Comparison of ENCODE assay signal across 14 cellular contexts in the genomic region with DNA sequence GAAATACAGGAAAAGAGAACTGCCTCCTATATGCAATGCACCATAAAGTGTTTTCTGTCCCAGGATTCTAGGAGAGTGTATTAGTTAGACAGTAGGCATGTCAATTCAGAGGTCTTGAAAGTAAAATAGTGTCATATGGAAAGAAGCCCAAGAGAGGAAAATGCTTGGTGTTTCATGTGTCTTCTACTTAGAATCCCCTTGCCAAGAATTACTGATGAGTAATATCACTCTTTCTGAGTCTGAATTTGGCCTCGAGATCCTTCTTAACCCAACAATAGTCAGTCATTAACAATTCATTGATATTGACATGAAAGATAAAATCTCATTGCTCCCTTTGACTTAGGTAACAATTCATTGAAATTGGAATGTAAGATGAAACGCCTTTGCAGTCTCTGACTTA.
"Had no signal": no experiment of that assay in that cellular context is flagged by ENCODE, and none has a peak within 500 bp of the region (broad histone marks: within the 10 kb centered on the region; RNA-seq: fewer than 3 reads in every experiment).

No MANE protein-coding gene starts in this region.

- H3K4me1 Mint-ChIP-seq: activated B cell treated with CpG ODN at 0.5 μM for 24 hours; activated naive CD4-positive, alpha-beta T cell treated with anti-CD3 and anti-CD28 coated beads, Interleukin-2, amount 10 ng/mL, durations not matched to agents 7 days and 5 days had no signal

- H3K27me3 ChIP-seq: adrenal gland, gastrocnemius medialis, heart left ventricle, right lobe of liver, spleen had no signal

- H3K4me1 ChIP-seq: adrenal gland, gastrocnemius medialis, lower lobe of right lung, prostate gland, right lobe of liver, spleen had no signal

- H3K36me3 Mint-ChIP-seq: activated naive CD4-positive, alpha-beta T cell treated with anti-CD3 and anti-CD28 coated beads, Interleukin-2, amount 10 ng/mL, durations not matched to agents 7 days and 5 days had no signal

- H3K9me3 Mint-ChIP-seq: activated naive CD4-positive, alpha-beta T cell treated with anti-CD3 and anti-CD28 coated beads, Interleukin-2, amount 10 ng/mL, durations not matched to agents 7 days and 5 days had no signal

- H3K27me3 Mint-ChIP-seq: activated B cell treated with CpG ODN at 0.5 μM for 24 hours; activated CD4-positive, alpha-beta T cell treated with anti-CD3 and anti-CD28 coated beads, Interleukin-2, amount 10 ng/mL, durations not matched to agents 7 days and 5 days; activated naive CD4-positive, alpha-beta T cell treated with anti-CD3 and anti-CD28 coated beads, Interleukin-2, amount 10 ng/mL, durations not matched to agents 7 days and 5 days had no signal

- H3K4me3 Mint-ChIP-seq: activated B cell treated with CpG ODN at 0.5 μM for 24 hours; activated CD4-positive, alpha-beta T cell treated with anti-CD3 and anti-CD28 coated beads, Interleukin-2, amount 10 ng/mL, durations not matched to agents 7 days and 5 days; activated naive CD4-positive, alpha-beta T cell treated with anti-CD3 and anti-CD28 coated beads, Interleukin-2, amount 10 ng/mL, durations not matched to agents 7 days and 5 days had no signal

- H3K27ac Mint-ChIP-seq: activated B cell treated with CpG ODN at 0.5 μM for 24 hours; activated CD4-positive, alpha-beta T cell treated with anti-CD3 and anti-CD28 coated beads, Interleukin-2, amount 10 ng/mL, durations not matched to agents 7 days and 5 days; activated naive CD4-positive, alpha-beta T cell treated with anti-CD3 and anti-CD28 coated beads, Interleukin-2, amount 10 ng/mL, durations not matched to agents 7 days and 5 days had no signal

- ATAC-seq: esophagus mucosa, gastrocnemius medialis, heart left ventricle, left colon, lower lobe of right lung, right lobe of liver had no signal

- H3K36me3 ChIP-seq: adrenal gland, gastrocnemius medialis, heart left ventricle, lower lobe of right lung, prostate gland, right lobe of liver, spleen had no signal

- H3K4me3 ChIP-seq: adrenal gland, gastrocnemius medialis, heart left ventricle, lower lobe of right lung, prostate gland, right lobe of liver, spleen had no signal

- DNase-seq: activated B cell treated with CpG ODN at 0.5 μM for 24 hours; activated CD4-positive, alpha-beta T cell treated with anti-CD3 and anti-CD28 coated beads, Interleukin-2, amount 10 ng/mL, durations not matched to agents 7 days and 5 days; activated naive CD4-positive, alpha-beta T cell treated with anti-CD3 and anti-CD28 coated beads, Interleukin-2, amount 10 ng/mL, durations not matched to agents 7 days and 5 days; activated T-cell treated with anti-CD3 and anti-CD28 coated beads for 4 hours; adrenal gland; gastrocnemius medialis; heart left ventricle; left colon; lower lobe of right lung; right lobe of liver; spleen; T-helper 2 cell had no signal

- H3K9me3 ChIP-seq: adrenal gland, gastrocnemius medialis, lower lobe of right lung, prostate gland, right lobe of liver had no signal
